Comparison of ENCODE assay signal across 10 cellular contexts in the genomic region with DNA sequence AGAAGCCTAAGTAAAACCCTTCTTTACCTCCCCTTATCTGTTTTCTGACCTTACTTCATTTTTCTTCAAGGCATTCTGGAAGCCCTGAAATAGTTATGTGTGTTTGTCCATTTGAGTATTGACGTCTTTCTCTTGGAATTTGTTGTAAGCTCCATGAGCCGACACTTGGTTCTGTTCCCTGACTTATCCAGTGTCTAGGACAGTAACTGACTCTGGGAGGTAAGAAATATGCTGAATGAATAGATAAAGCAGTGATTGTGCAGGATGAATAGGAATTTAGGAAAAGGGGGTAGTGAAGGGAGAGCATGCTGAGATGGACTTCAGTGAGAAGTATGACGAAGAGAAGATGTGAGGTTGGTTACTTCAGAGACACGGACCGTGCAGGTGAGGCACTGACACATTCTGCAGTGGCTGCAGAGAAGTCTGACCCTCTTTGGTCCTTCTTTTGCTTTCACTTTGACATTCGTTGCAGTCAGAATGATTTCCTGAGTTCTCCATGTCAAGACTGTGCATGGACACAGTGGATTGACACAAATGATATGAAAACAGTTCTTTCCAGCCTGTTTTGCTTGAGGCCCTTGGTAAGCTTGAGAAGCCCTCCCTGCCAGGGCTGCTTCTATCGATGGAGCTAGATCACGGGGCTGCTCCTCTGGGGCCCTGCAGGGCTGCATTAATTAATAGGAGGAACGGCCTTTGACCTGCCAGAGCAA.
DNase-seq lines count a peak whose midpoint lies in the region; ATAC-seq and TF ChIP-seq lines count a peak whose summit lies in the region.
"Had no signal": no experiment of that assay in that cellular context is flagged by ENCODE, and none has a peak within 500 bp of the region (broad histone marks: within the 10 kb centered on the region; RNA-seq: fewer than 3 reads in every experiment).

No MANE protein-coding gene starts in this region.

- no peak overlapping the region for H3K4me3 ChIP-seq in left lung

- H3K4me3 Mint-ChIP-seq in natural killer cell, result no peak overlapping the region
- H3K4me3 Mint-ChIP-seq: activated naive CD4-positive, alpha-beta T cell treated with anti-CD3 and anti-CD28 coated beads, Interleukin-2, amount 10 ng/mL, durations not matched to agents 7 days and 5 days had no signal

- no peaks in the 10 kb centered on the region for H3K4me1 Mint-ChIP-seq in natural killer cell
- H3K4me1 Mint-ChIP-seq: activated naive CD4-positive, alpha-beta T cell treated with anti-CD3 and anti-CD28 coated beads, Interleukin-2, amount 10 ng/mL, durations not matched to agents 7 days and 5 days had no signal

- H3K36me3 Mint-ChIP-seq in natural killer cell, result no peaks in the 10 kb centered on the region
- H3K36me3 Mint-ChIP-seq: activated naive CD4-positive, alpha-beta T cell treated with anti-CD3 and anti-CD28 coated beads, Interleukin-2, amount 10 ng/mL, durations not matched to agents 7 days and 5 days had no signal

- TF ChIP-seq CTCF in natural killer cell (IDR thresholded peaks at IDR 0.05) (no peak), left lung (IDR thresholded peaks at IDR 0.05) (no peak)

- intact Hi-C loops in natural killer cell (cut with micrococcal nuclease), result no loop called here
- intact Hi-C loops in left lung (cut with DNase I), result no loop called here

- ATAC-seq in GM18498 (IDR thresholded peaks at IDR 0.05; ENCODE audit: unreplicated experiment) (peak; percentile 71), GM21367 (IDR thresholded peaks at IDR 0.05; ENCODE audit: unreplicated experiment) (peak; percentile 63), HG03575 (IDR thresholded peaks at IDR 0.05; ENCODE audit: extremely low read depth, insufficient number of reproducible peaks, low FRiP score, unreplicated experiment) (peak; percentile 47), left lobe of liver (peak; percentile 84), natural killer cell (no peak), left lung (no peak)

- H3K27me3 Mint-ChIP-seq in natural killer cell (ENCODE audit: low read depth in 2 of 2), result no peaks in the 10 kb centered on the region
- H3K27me3 Mint-ChIP-seq: activated naive CD4-positive, alpha-beta T cell treated with anti-CD3 and anti-CD28 coated beads, Interleukin-2, amount 10 ng/mL, durations not matched to agents 7 days and 5 days had no signal

- no peaks in the 10 kb centered on the region for H3K9me3 ChIP-seq in left lung

- H3K27ac ChIP-seq in left lung, result no peak overlapping the region

- no peak overlapping the region for H3K27ac Mint-ChIP-seq in natural killer cell
- H3K27ac Mint-ChIP-seq: activated naive CD4-positive, alpha-beta T cell treated with anti-CD3 and anti-CD28 coated beads, Interleukin-2, amount 10 ng/mL, durations not matched to agents 7 days and 5 days had no signal

- no peaks in the 10 kb centered on the region for H3K27me3 ChIP-seq in left lung

- peaks cover 0 to 5% of the 10 kb centered on the region in 2 donors for H3K9me3 Mint-ChIP-seq in natural killer cell

- H3K36me3 ChIP-seq in left lung, result no peaks in the 10 kb centered on the region

- DNase-seq in left lobe of liver (ENCODE audit: low spot score) (no peak), natural killer cell (no peak), left lung (no peak), RKO (ENCODE audit: low spot score) (no peak)
- DNase-seq in activated CD8-positive, alpha-beta memory T cell treated with anti-CD3 and anti-CD28 coated beads, Interleukin-2, amount 50 U/mL, for 48 hours, result no peak
- DNase-seq: activated naive CD4-positive, alpha-beta T cell treated with anti-CD3 and anti-CD28 coated beads, Interleukin-2, amount 10 ng/mL, durations not matched to agents 7 days and 5 days; NCI-H526 treated with DMSO at 0.1 percent for 48 hours had no signal

- H3K4me1 ChIP-seq in left lung, result no peaks in the 10 kb centered on the region

Comparison
In these comparisons a context has a peak if more than half of its experiments do, and no peak if none do; other contexts are left out.
1. ATAC-seq: peak in GM18498 (single experiment), GM21367 (single experiment), HG03575 (single experiment) and left lobe of liver (single experiment); none in natural killer cell (0 of 3) and left lung (single experiment).